In the genomic region with DNA sequence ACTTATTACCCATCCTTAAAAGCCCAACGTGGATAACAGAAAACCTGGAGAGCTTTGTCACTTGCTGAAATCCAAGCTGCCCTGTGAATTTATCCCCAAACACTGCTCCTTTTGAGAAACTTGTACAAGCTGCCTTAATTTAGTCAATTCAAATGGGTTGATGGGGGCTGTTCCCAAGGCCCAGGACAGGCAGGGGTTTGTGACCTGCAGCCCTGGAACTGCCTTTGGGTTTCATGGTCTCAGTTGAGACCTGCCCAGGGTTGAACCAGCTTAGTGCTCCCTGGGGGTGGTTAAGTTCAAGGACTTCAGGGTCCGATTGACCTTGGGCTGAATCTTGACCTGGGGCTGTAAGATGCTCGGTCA, we compare ENCODE assay signal across 18 cellular contexts.
A peak's percentile ranks its signal among the peaks of the same experiment; 100 is the strongest.
DNase-seq lines count a peak whose midpoint lies in the region; ATAC-seq and TF ChIP-seq lines count a peak whose summit lies in the region.
"Had no signal": no experiment of that assay in that cellular context is flagged by ENCODE, and none has a peak within 500 bp of the region (broad histone marks: within the 10 kb centered on the region; RNA-seq: fewer than 3 reads in every experiment).

No MANE protein-coding gene starts in this region.

- intact Hi-C loops in breast epithelium (cut with DNase I; ENCODE audit: low total_unique reads): loop anchor here (10.0 kb wide), 1 partner anchor 170 kb away; no protein-coding TSS in a partner anchor
- intact Hi-C loops in MCF 10A (cut with micrococcal nuclease): no loop called here
- intact Hi-C loops in stomach (cut with DNase I; ENCODE audit: low total_unique reads): loop anchor here (10.0 kb wide), 2 partner anchors 60 to 170 kb away; no protein-coding TSS in a partner anchor

- BruUV-seq in MCF 10A (replicated peaks; lab: Mats Ljungman, UMichigan): no TSS peak

- H3K36me3 ChIP-seq in breast epithelium: no peaks in the 10 kb centered on the region
- no peaks in the 10 kb centered on the region for H3K36me3 ChIP-seq in stomach
- H3K36me3 ChIP-seq: ascending aorta, esophagus squamous epithelium, thoracic aorta had no signal

- H3K27ac Mint-ChIP-seq in MCF 10A (ENCODE audit: low read depth, unreplicated experiment) (no peak overlapping the region), neural crest cell (ENCODE audit: unreplicated experiment) (peak overlapping the region; percentile 45)
- H3K27ac Mint-ChIP-seq: dendritic cell treated with granulocyte-macrophage colony-stimulating factor and Interleukin-4, amounts not matched to agents 40 ng/mL and 50 ng/mL, for 4 days had no signal

- TF ChIP-seq POLR2A in breast epithelium (IDR thresholded peaks at IDR 0.05) (no peak), stomach (IDR thresholded peaks at IDR 0.05) (no peak)

- H3K4me1 Mint-ChIP-seq in MCF 10A (ENCODE audit: insufficient read depth, unreplicated experiment) (no peaks in the 10 kb centered on the region), neural crest cell (peaks cover 70% of the 10 kb centered on the region)

- ATAC-seq in HG03135 (IDR thresholded peaks at IDR 0.05; ENCODE audit: unreplicated experiment): no peak
- ATAC-seq: right cardiac atrium, T-cell had no signal

- H3K4me3 ChIP-seq in breast epithelium (no peak overlapping the region), coronary artery (no peak overlapping the region), stomach (no peak overlapping the region)
- H3K4me3 ChIP-seq: ascending aorta, esophagus squamous epithelium, thoracic aorta had no signal

- H3K27me3 ChIP-seq in breast epithelium (no peaks in the 10 kb centered on the region), stomach (no peaks in the 10 kb centered on the region)
- H3K27me3 ChIP-seq: ascending aorta had no signal

- H3K27ac ChIP-seq in breast epithelium: peak overlapping the region; percentile 83 to 87
- H3K27ac ChIP-seq in coronary artery: no peak overlapping the region
- peak overlapping the region in 1 of 5 donors; percentile 53 for H3K27ac ChIP-seq in stomach

- H3K27me3 Mint-ChIP-seq in MCF 10A (ENCODE audit: insufficient read depth, unreplicated experiment): no peaks in the 10 kb centered on the region
- H3K27me3 Mint-ChIP-seq in neural crest cell (ENCODE audit: low read depth): no peaks in the 10 kb centered on the region
- H3K27me3 Mint-ChIP-seq: dendritic cell treated with granulocyte-macrophage colony-stimulating factor and Interleukin-4, amounts not matched to agents 40 ng/mL and 50 ng/mL, for 4 days; T-cell had no signal

- no peaks in the 10 kb centered on the region for H3K36me3 Mint-ChIP-seq in MCF 10A (ENCODE audit: insufficient read depth, unreplicated experiment)
- no peaks in the 10 kb centered on the region for H3K36me3 Mint-ChIP-seq in neural crest cell (ENCODE audit: low read depth)
- H3K36me3 Mint-ChIP-seq: immature natural killer cell, T-cell had no signal

- DNase-seq in breast epithelium (ENCODE audit: low spot score in 2 of 2) (no peak), MCF 10A (ENCODE audit: unreplicated experiment) (no peak), coronary artery (ENCODE audit: low spot score) (peak; percentile 38), neural crest cell (ENCODE audit: low read depth, low spot score) (no peak), AG08396 (ENCODE audit: low spot score) (no peak), stomach (no peak)
- DNase-seq in activated CD4-positive, alpha-beta T cell treated with anti-CD3 and anti-CD28 coated beads for 48 hours: no peak
- DNase-seq: activated gamma-delta T cell, esophagus squamous epithelium, glutamatergic neuron, immature natural killer cell, NCI-H82, right cardiac atrium, T-cell had no signal

- no peak for TF ChIP-seq CTCF in breast epithelium (IDR thresholded peaks at IDR 0.05)
- TF ChIP-seq CTCF in MCF 10A (IDR thresholded peaks at IDR 0.05; ENCODE audit: unreplicated experiment): no peak
- no peak for TF ChIP-seq CTCF in coronary artery (IDR thresholded peaks at IDR 0.05)
- TF ChIP-seq CTCF in neural crest cell (conservative IDR thresholded peaks at IDR 0.05): no peak
- TF ChIP-seq CTCF in stomach (IDR thresholded peaks at IDR 0.05): no peak

- H3K4me1 ChIP-seq in breast epithelium (no peaks in the 10 kb centered on the region), stomach (peaks cover 32 to 90% (median 36%) of the 10 kb centered on the region in 4 donors)

- no peak for TF ChIP-seq EP300 in stomach (IDR thresholded peaks at IDR 0.05)

- CTCF ChIA-PET in MCF 10A (lab: Yijun Ruan, JAX): interaction anchor here (0.7 to 18.0 kb wide), 3 partner anchors 54 to 168 kb away, joined by 3 to 451 read pairs (median 3); no protein-coding TSS in a partner anchor

- H3K4me3 Mint-ChIP-seq in MCF 10A (ENCODE audit: unreplicated experiment) (no peak overlapping the region), neural crest cell (peak overlapping the region; percentile 59)
- H3K4me3 Mint-ChIP-seq: dendritic cell treated with granulocyte-macrophage colony-stimulating factor and Interleukin-4, amounts not matched to agents 40 ng/mL and 50 ng/mL, for 4 days; immature natural killer cell; T-cell had no signal

- WGBS in stomach, 5 donors: 71 to 81% (median 75%) methylated on average over 3 of the region's 3 CpGs

- H3K9me3 Mint-ChIP-seq in MCF 10A (ENCODE audit: unreplicated experiment) (no peaks in the 10 kb centered on the region), neural crest cell (no peaks in the 10 kb centered on the region)
- H3K9me3 Mint-ChIP-seq: dendritic cell treated with granulocyte-macrophage colony-stimulating factor and Interleukin-4, amounts not matched to agents 40 ng/mL and 50 ng/mL, for 4 days; T-cell had no signal

- POLR2A ChIA-PET in MCF 10A (lab: Yijun Ruan, JAX): interaction anchor here (0.6 kb wide), 1 partner anchor 46 kb away, joined by 4 read pairs; no protein-coding TSS in a partner anchor

- H3K9me3 ChIP-seq in breast epithelium (no peaks in the 10 kb centered on the region), stomach (no peaks in the 10 kb centered on the region)
- H3K9me3 ChIP-seq: ascending aorta, esophagus squamous epithelium, thoracic aorta had no signal

Comparison
In these comparisons a context has a peak if more than half of its experiments do, and no peak if none do; other contexts are left out.
1. H3K27ac ChIP-seq: peak in breast epithelium (2 of 2); none in coronary artery (0 of 2).